14 cellular contexts compared by ENCODE assay signal in genomic region chr18:42545825-42546224, GRCh38.
DNase-seq lines count a peak whose midpoint lies in the region; ATAC-seq and TF ChIP-seq lines count a peak whose summit lies in the region.
"Had no signal": no experiment of that assay in that cellular context is flagged by ENCODE, and none has a peak within 500 bp of the region (broad histone marks: within the 10 kb centered on the region; RNA-seq: fewer than 3 reads in every experiment).

No MANE protein-coding gene starts in this region.

- H3K4me1 ChIP-seq in SK-N-SH (ENCODE audit: control insufficient read depth in 1 of 2, insufficient read depth in 2 of 2, low read depth in 1 of 2, low read length in 1 of 2) = no peaks in the 10 kb centered on the region
- H3K4me1 ChIP-seq in RWPE2 (ENCODE audit: insufficient read depth, poor library complexity, severe bottlenecking) = no peaks in the 10 kb centered on the region

- WGBS in SK-N-SH (ENCODE audit: low lambda C conversion rate) = 34% methylated on average over 5 of the region's 5 CpGs

- TF ChIP-seq CTCF in SK-N-SH (IDR thresholded peaks at IDR 0.05) = no peak
- TF ChIP-seq CTCF in RWPE2 (IDR thresholded peaks at IDR 0.05; ENCODE audit: poor library complexity, severe bottlenecking) = no peak

- no peaks in the 10 kb centered on the region for H3K79me2 ChIP-seq in SK-N-SH (ENCODE audit: insufficient read depth)

- H3K9me2 ChIP-seq in SK-N-SH = no peaks in the 10 kb centered on the region

- H3K4me2 ChIP-seq in SK-N-SH = no peak overlapping the region
- H3K4me2 ChIP-seq: smooth muscle cell had no signal

- CTCF ChIA-PET in SK-N-SH (lab: Yijun Ruan, JAX) = interaction anchor here (0.7 kb wide), 1 partner anchor 703 kb away, joined by 3 read pairs; no protein-coding TSS in a partner anchor

- no peaks in the 10 kb centered on the region for H3K9me3 ChIP-seq in SK-N-SH
- H3K9me3 ChIP-seq in RWPE2 (ENCODE audit: severe bottlenecking) = no peaks in the 10 kb centered on the region
- H3K9me3 ChIP-seq: ovary had no signal

- H3K27ac ChIP-seq in SK-N-SH (ENCODE audit: low read depth in 2 of 2, low read length in 1 of 2) (no peak overlapping the region), RWPE2 (ENCODE audit: poor library complexity, severe bottlenecking) (no peak overlapping the region), caudate nucleus (ENCODE audit: low read depth, low read length) (no peak overlapping the region)
- H3K27ac ChIP-seq: 22Rv1, ovary had no signal

- POLR2A ChIA-PET in SK-N-SH (lab: Yijun Ruan, JAX) = no interaction called here

- H2AFZ ChIP-seq in SK-N-SH (ENCODE audit: low read depth) = no peak overlapping the region

- H3K36me3 ChIP-seq in SK-N-SH (replicated peaks in 1 of 2; ENCODE audit: control insufficient read depth in 1 of 2, insufficient read depth in 2 of 2, low read length in 1 of 2) = no peaks in the 10 kb centered on the region
- H3K36me3 ChIP-seq in RWPE2 (ENCODE audit: low read depth) = no peaks in the 10 kb centered on the region
- H3K36me3 ChIP-seq: ovary had no signal

- no peak for ATAC-seq in SK-N-SH treated with all-trans-retinoic acid at 6 μM for 48 hours
- ATAC-seq in RWPE2 (ENCODE audit: low read depth) = peak; percentile 99
- ATAC-seq in esophagus mucosa = peak; percentile 57
- no peak for ATAC-seq in GM18870 (IDR thresholded peaks at IDR 0.05; ENCODE audit: unreplicated experiment)
- ATAC-seq in HG02571 (IDR thresholded peaks at IDR 0.05; ENCODE audit: unreplicated experiment) = no peak
- ATAC-seq: CD8-positive, alpha-beta T cell had no signal

- H4K20me1 ChIP-seq in SK-N-SH (ENCODE audit: insufficient read depth) = no peaks in the 10 kb centered on the region

- H3K4me3 ChIP-seq in SK-N-SH (ENCODE audit: low read depth in 2 of 2, low read length in 1 of 2) = no peak overlapping the region
- no peak overlapping the region for H3K4me3 ChIP-seq in RWPE2 (ENCODE audit: severe bottlenecking)
- H3K4me3 ChIP-seq: ovary, smooth muscle cell had no signal

- no peaks in the 10 kb centered on the region for H3F3A ChIP-seq in SK-N-SH (replicated peaks; ENCODE audit: insufficient read depth)

- H3K9ac ChIP-seq in SK-N-SH = no peak overlapping the region

- H3K27me3 ChIP-seq in SK-N-SH (ENCODE audit: insufficient read depth) (no peaks in the 10 kb centered on the region), RWPE2 (ENCODE audit: insufficient read depth, poor library complexity, severe bottlenecking) (no peaks in the 10 kb centered on the region)
- H3K27me3 ChIP-seq: ovary had no signal

- DNase-seq in SK-N-SH = no peak
- DNase-seq in RWPE2 (ENCODE audit: low spot score) = no peak
- DNase-seq in D341Med (ENCODE audit: low spot score) = no peak
- DNase-seq in caudate nucleus (lab: John Stamatoyannopoulos, UW) = no peak
- DNase-seq: activated T-cell treated with anti-CD3 and anti-CD28 coated beads for 4 hours; CD8-positive, alpha-beta T cell; NCI-H2227 treated with DMSO at 0.1 percent for 48 hours; ovary had no signal

- no peak for TF ChIP-seq RAD21 in SK-N-SH (IDR thresholded peaks at IDR 0.05; ENCODE audit: low read length)

- TF ChIP-seq EP300 in SK-N-SH (IDR thresholded peaks at IDR 0.05; ENCODE audit: borderline replicate concordance in 1 of 2, low read depth in 1 of 2, low read length in 1 of 2) = no peak

TF ChIP-seq in SK-N-SH, 30 proteins besides CTCF, POLR2A, EP300 and RAD21:
- no peak for TF ChIP-seq RCOR1 (IDR thresholded peaks at IDR 0.05; ENCODE audit: low read length)
- no peak for TF ChIP-seq RXRA (IDR thresholded peaks at IDR 0.05; ENCODE audit: borderline replicate concordance, low read depth)
- no peak for TF ChIP-seq RFX5 (IDR thresholded peaks at IDR 0.05; ENCODE audit: low read length)
- TF ChIP-seq FOSL2 (IDR thresholded peaks at IDR 0.05; ENCODE audit: borderline replicate concordance, low read depth) = peak; percentile 8; the same call in 1 of the 2 replicates
- 0 out of 2 replicates have a peak, but pooled peaks have one; percentile 5 for TF ChIP-seq JUND (IDR thresholded peaks at IDR 0.05)
- no peak for TF ChIP-seq ELF1 (IDR thresholded peaks at IDR 0.05)

TF ChIP-seq in SK-N-SH treated with all-trans-retinoic acid at 6 μM for 48 hours, 23 proteins besides CTCF, POLR2A, EP300 and RAD21:
- TF ChIP-seq, protein P1, sequence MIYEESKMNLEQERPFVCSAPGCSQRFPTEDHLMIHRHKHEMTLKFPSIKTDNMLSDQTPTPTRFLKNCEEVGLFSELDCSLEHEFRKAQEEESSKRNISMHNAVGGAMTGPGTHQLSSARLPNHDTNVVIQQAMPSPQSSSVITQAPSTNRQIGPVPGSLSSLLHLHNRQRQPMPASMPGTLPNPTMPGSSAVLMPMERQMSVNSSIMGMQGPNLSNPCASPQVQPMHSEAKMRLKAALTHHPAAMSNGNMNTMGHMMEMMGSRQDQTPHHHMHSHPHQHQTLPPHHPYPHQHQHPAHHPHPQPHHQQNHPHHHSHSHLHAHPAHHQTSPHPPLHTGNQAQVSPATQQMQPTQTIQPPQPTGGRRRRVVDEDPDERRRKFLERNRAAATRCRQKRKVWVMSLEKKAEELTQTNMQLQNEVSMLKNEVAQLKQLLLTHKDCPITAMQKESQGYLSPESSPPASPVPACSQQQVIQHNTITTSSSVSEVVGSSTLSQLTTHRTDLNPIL (CRISPR knock-in tag; IDR thresholded peaks at IDR 0.05; ENCODE audit: low read depth) = no peak
- TF ChIP-seq ZFP3 (CRISPR knock-in tag; IDR thresholded peaks at IDR 0.05) (no peak), ZNF8 (CRISPR knock-in tag; IDR thresholded peaks at IDR 0.05) (no peak), ARNTL (CRISPR knock-in tag; IDR thresholded peaks at IDR 0.05; ENCODE audit: borderline replicate concordance, low read depth) (no peak), SNAI2 (CRISPR knock-in tag; IDR thresholded peaks at IDR 0.05) (no peak), TOX (CRISPR knock-in tag; IDR thresholded peaks at IDR 0.05; ENCODE audit: borderline replicate concordance) (no peak), ZC3H10 (CRISPR knock-in tag; IDR thresholded peaks at IDR 0.05) (no peak), RARB (CRISPR knock-in tag; IDR thresholded peaks at IDR 0.05) (no peak), ZNF70 (CRISPR knock-in tag; IDR thresholded peaks at IDR 0.05) (no peak), PPARA (CRISPR knock-in tag; IDR thresholded peaks at IDR 0.05; ENCODE audit: borderline replicate concordance) (no peak), ISL1 (CRISPR knock-in tag; IDR thresholded peaks at IDR 0.05) (no peak), GLIS3 (CRISPR knock-in tag; IDR thresholded peaks at IDR 0.05) (no peak), BACH2 (CRISPR knock-in tag; IDR thresholded peaks at IDR 0.05; ENCODE audit: borderline replicate concordance) (no peak)
- TF ChIP-seq, protein P2, sequence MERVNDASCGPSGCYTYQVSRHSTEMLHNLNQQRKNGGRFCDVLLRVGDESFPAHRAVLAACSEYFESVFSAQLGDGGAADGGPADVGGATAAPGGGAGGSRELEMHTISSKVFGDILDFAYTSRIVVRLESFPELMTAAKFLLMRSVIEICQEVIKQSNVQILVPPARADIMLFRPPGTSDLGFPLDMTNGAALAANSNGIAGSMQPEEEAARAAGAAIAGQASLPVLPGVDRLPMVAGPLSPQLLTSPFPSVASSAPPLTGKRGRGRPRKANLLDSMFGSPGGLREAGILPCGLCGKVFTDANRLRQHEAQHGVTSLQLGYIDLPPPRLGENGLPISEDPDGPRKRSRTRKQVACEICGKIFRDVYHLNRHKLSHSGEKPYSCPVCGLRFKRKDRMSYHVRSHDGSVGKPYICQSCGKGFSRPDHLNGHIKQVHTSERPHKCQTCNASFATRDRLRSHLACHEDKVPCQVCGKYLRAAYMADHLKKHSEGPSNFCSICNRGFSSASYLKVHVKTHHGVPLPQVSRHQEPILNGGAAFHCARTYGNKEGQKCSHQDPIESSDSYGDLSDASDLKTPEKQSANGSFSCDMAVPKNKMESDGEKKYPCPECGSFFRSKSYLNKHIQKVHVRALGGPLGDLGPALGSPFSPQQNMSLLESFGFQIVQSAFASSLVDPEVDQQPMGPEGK (CRISPR knock-in tag; IDR thresholded peaks at IDR 0.05; ENCODE audit: borderline replicate concordance) = no peak
TF ChIP-seq in SK-N-SH treated with all-trans-retinoic acid at 6 μM for 48 hours: peak in this region for 0.

Comparison
In these comparisons a context has a peak if more than half of its experiments do, and no peak if none do; other contexts are left out.
1. ATAC-seq: peak in RWPE2 (single experiment) and esophagus mucosa (single experiment); none in SK-N-SH treated with all-trans-retinoic acid at 6 μM for 48 hours (single experiment), GM18870 (single experiment) and HG02571 (single experiment).